In the genomic region with DNA sequence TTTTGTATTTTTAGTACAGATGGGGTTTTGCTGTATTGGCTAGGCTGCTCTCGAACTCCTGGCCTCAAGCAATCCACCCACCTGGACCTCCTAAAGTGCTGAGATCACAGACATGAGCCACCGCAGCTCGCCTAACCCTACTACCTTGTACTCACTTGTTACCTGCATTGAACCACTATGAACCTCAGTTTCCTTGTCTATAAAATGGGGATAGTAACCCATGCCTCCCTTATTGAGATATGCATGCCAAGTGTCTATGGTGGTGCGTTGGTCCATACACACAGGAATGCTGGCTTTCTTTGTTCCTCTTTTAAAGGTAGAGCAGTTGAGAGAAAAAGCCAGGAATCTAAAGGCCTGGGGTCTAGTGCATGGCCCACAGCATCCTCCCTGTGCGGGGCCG, we compare ENCODE assay signal across 15 cellular contexts.
"Had no signal": no experiment of that assay in that cellular context is flagged by ENCODE, and none has a peak within 500 bp of the region (broad histone marks: within the 10 kb centered on the region; RNA-seq: fewer than 3 reads in every experiment).

No MANE protein-coding gene starts in this region.

- H3K4me3 ChIP-seq: gastroesophageal sphincter, sigmoid colon, stomach, testis had no signal

- H3K27me3 ChIP-seq: gastroesophageal sphincter, sigmoid colon, stomach, testis had no signal

- H3K9me3 ChIP-seq: gastroesophageal sphincter, sigmoid colon, stomach, testis had no signal

- H3K27me3 Mint-ChIP-seq: T-cell had no signal

- ATAC-seq: gastroesophageal sphincter, left lobe of liver, T-cell had no signal

- H3K27ac ChIP-seq: gastroesophageal sphincter, sigmoid colon, stomach, testis had no signal

- H3K9me3 Mint-ChIP-seq: endodermal cell, T-cell had no signal

- H3K36me3 ChIP-seq: sigmoid colon had no signal

- DNase-seq: activated CD4-positive, alpha-beta T cell treated with anti-CD3 and anti-CD28 coated beads, Interleukin-2, amount 50 U/mL, for 48 hours; activated CD4-positive, CD25-positive, alpha-beta regulatory T cell treated with anti-CD3 and anti-CD28 coated beads, Interleukin-2, amount 50 U/mL, for 72 hours; activated CD8-positive, alpha-beta memory T cell treated with anti-CD3 and anti-CD28 coated beads, Interleukin-2, amount 50 U/mL, for 4 hours; activated naive CD4-positive, alpha-beta T cell; endodermal cell; islet precursor cell; mammary epithelial cell; sigmoid colon; stimulated activated CD4-positive, alpha-beta T cell treated with anti-CD3 and anti-CD28 coated beads, Interleukin-1b, Interleukin-23, amount 100 ng/mL, for 48 hours; stomach; T-cell; T1000; testis had no signal

- H3K27ac Mint-ChIP-seq: endodermal cell, T-cell had no signal

- H3K4me3 Mint-ChIP-seq: endodermal cell had no signal
